10 cellular contexts compared by ENCODE assay signal in genomic region chr1:158045639-158046038, GRCh38. TPM values are rescaled to one million over a fixed set of nuclear protein-coding genes. Genes with fewer than 3 reads are reported as not detected.
A peak's percentile ranks its signal among the peaks of the same experiment; 100 is the strongest.
DNase-seq lines count a peak whose midpoint lies in the region; ATAC-seq and TF ChIP-seq lines count a peak whose summit lies in the region.
"Had no signal": no experiment of that assay in that cellular context is flagged by ENCODE, and none has a peak within 500 bp of the region (broad histone marks: within the 10 kb centered on the region; RNA-seq: fewer than 3 reads in every experiment).

No MANE protein-coding gene starts in this region.

- no peaks in the 10 kb centered on the region for H3K9me3 ChIP-seq in testis

- DNase-seq in DMS 273 (lab: John Stamatoyannopoulos, UW; ENCODE audit: unreplicated experiment) (peak; percentile 14), DMS 273 treated with DMSO at 0.1 percent for 48 hours (lab: John Stamatoyannopoulos, UW) (no peak), brain microvascular endothelial cell (peak; percentile 75), iris pigment epithelial cell (ENCODE audit: low read depth) (peak; percentile 61), testis (peak; percentile 78), GOT3 (lab: John Stamatoyannopoulos, UW) (no peak)
- DNase-seq: activated T-cell treated with anti-CD3 and anti-CD28 coated beads for 4 hours had no signal

- WGBS in testis, 2 donors = 16 to 39% methylated on average over 2 of the region's 2 CpGs

- H3K36me3 ChIP-seq in brain microvascular endothelial cell (replicated peaks) (peaks cover 3% of the 10 kb centered on the region), testis (ENCODE audit: low read depth, missing control alignments) (no peaks in the 10 kb centered on the region)

- H3K4me1 ChIP-seq in testis = peaks cover 27% of the 10 kb centered on the region

- H3K4me3 ChIP-seq in brain microvascular endothelial cell (ENCODE audit: low read depth, low read length) = no peak overlapping the region
- no peak overlapping the region for H3K4me3 ChIP-seq in testis

- TF ChIP-seq POLR2A in testis (IDR thresholded peaks at IDR 0.05) = no peak

- in situ Hi-C loops in brain microvascular endothelial cell (cut with HindIII; ENCODE audit: low pct_ligation_motif_present, low sequenced_read_pairs) = no loop called here

- no peaks in the 10 kb centered on the region for H3K27me3 ChIP-seq in brain microvascular endothelial cell (replicated peaks)
- H3K27me3 ChIP-seq in testis = no peaks in the 10 kb centered on the region

- ATAC-seq in HG02870 (IDR thresholded peaks at IDR 0.05; ENCODE audit: unreplicated experiment) (no peak), HG03135 (IDR thresholded peaks at IDR 0.05; ENCODE audit: unreplicated experiment) (no peak)

- no peak for TF ChIP-seq CTCF in brain microvascular endothelial cell (IDR thresholded peaks at IDR 0.05; ENCODE audit: low read depth, low read length, missing control alignments)
- TF ChIP-seq CTCF in testis (IDR thresholded peaks at IDR 0.05) = no peak

- intact Hi-C loops in testis (cut with DNase I; ENCODE audit: low total_unique reads) = no loop called here

- no peak overlapping the region for H3K27ac ChIP-seq in brain microvascular endothelial cell
- no peak overlapping the region for H3K27ac ChIP-seq in testis
- H3K27ac ChIP-seq: 22Rv1 had no signal

RNA-seq across cellular contexts. Expression of gene KIRREL1, which starts 52.2 kb away (rescaled TPM):
- total RNA-seq in testis = 10 to 100 TPM; 19.9 to 31.9 TPM
- polyA plus RNA-seq in testis (ENCODE audit: insufficient read depth, low read depth, low replicate concordance) = 15.5 TPM

Comparison
In these comparisons a context has a peak if more than half of its experiments do, and no peak if none do; other contexts are left out.
1. DNase-seq: peak in DMS 273 (single experiment), brain microvascular endothelial cell (single experiment), iris pigment epithelial cell (single experiment) and testis (single experiment); none in DMS 273 treated with DMSO at 0.1 percent for 48 hours (single experiment) and GOT3 (single experiment).